9 cellular contexts compared by ENCODE assay signal in genomic region chr12:57517187-57517586, GRCh38. TPM values are rescaled to one million over a fixed set of nuclear protein-coding genes. Genes with fewer than 3 reads are reported as not detected.
A peak's percentile ranks its signal among the peaks of the same experiment; 100 is the strongest.
DNase-seq lines count a peak whose midpoint lies in the region; ATAC-seq and TF ChIP-seq lines count a peak whose summit lies in the region.
"Had no signal": no experiment of that assay in that cellular context is flagged by ENCODE, and none has a peak within 500 bp of the region (broad histone marks: within the 10 kb centered on the region; RNA-seq: fewer than 3 reads in every experiment).

No MANE protein-coding gene starts in this region.

- DNase-seq in A172 (ENCODE audit: low spot score) (peak; percentile 56), DND-41 (no peak), kidney tubule cell (ENCODE audit: low spot score) (peak; percentile 26), SIG-M5 treated with dmso at 0.1 percent for 504 hours (lab: John Stamatoyannopoulos, UW; ENCODE audit: unreplicated experiment) (no peak), NCI-H1417 (lab: John Stamatoyannopoulos, UW) (no peak)
- DNase-seq in activated naive CD8-positive, alpha-beta T cell treated with anti-CD3 and anti-CD28 coated beads, Interleukin-2, amount 10 ng/mL, durations not matched to agents 7 days and 5 days = no peak
- DNase-seq: stimulated activated CD4-positive, alpha-beta T cell treated with anti-CD3 and anti-CD28 coated beads, Interleukin-2, amount 100 ng/mL, for 24 hours had no signal

- peak overlapping the region; percentile 68 for H3K4me2 ChIP-seq in DND-41 (ENCODE audit: insufficient read depth, low read length)

- H3K4me1 ChIP-seq in DND-41 (ENCODE audit: insufficient read depth, low read length) = peaks cover 42% of the 10 kb centered on the region

- no peaks in the 10 kb centered on the region for H3K9me3 ChIP-seq in DND-41 (ENCODE audit: insufficient read depth, low read length, severe bottlenecking)

- peak overlapping the region; percentile 27 for H3K27ac ChIP-seq in DND-41 (ENCODE audit: low read length)

- no peak overlapping the region for H3K4me3 ChIP-seq in DND-41 (ENCODE audit: low read depth in 1 of 2, low read length in 2 of 2)

- TF ChIP-seq CTCF in DND-41 (IDR thresholded peaks at IDR 0.05; ENCODE audit: borderline replicate concordance, extremely low read depth, low read length, poor library complexity, severe bottlenecking) = no peak

- H3K9ac ChIP-seq in DND-41 (ENCODE audit: low read depth, low read length) = no peak overlapping the region

- H3K36me3 ChIP-seq in DND-41 (ENCODE audit: insufficient read depth, low read length) = peaks cover 77% of the 10 kb centered on the region

- H4K20me1 ChIP-seq in DND-41 (ENCODE audit: insufficient read depth, low read length) = peaks cover 51% of the 10 kb centered on the region

- no peaks in the 10 kb centered on the region for H3K27me3 ChIP-seq in DND-41 (ENCODE audit: insufficient read depth, low read length, poor library complexity)

- POLR2A ChIA-PET in activated naive CD8-positive, alpha-beta T cell treated with anti-CD3 and anti-CD28 coated beads, Interleukin-2, amount 10 ng/mL, durations not matched to agents 7 days and 5 days (lab: Charles Lee) = interaction anchor here (3.8 to 4.9 kb wide), 2 partner anchors 28 to 38 kb away, joined by 24 to 94 read pairs; partner anchors contain the start of genes ARHGAP9 and MARS1

- H3K36me3 Mint-ChIP-seq in activated naive CD8-positive, alpha-beta T cell treated with anti-CD3 and anti-CD28 coated beads, Interleukin-2, amount 10 ng/mL, durations not matched to agents 7 days and 5 days = peaks cover 45% of the 10 kb centered on the region

- H3K79me2 ChIP-seq in DND-41 (ENCODE audit: insufficient read depth, low read length) = peaks cover 46% of the 10 kb centered on the region

- H2AFZ ChIP-seq in DND-41 (ENCODE audit: low read depth, low read length) = no peak overlapping the region

- no peak for ATAC-seq in DND-41 (ENCODE audit: insufficient read depth, low read depth)
- no peak for ATAC-seq in activated naive CD8-positive, alpha-beta T cell treated with anti-CD3 and anti-CD28 coated beads, Interleukin-2, amount 10 ng/mL, durations not matched to agents 7 days and 5 days (ENCODE audit: low read depth)
- ATAC-seq in GM21515 (IDR thresholded peaks at IDR 0.05; ENCODE audit: unreplicated experiment) = no peak
- no peak for ATAC-seq in HG03159 (IDR thresholded peaks at IDR 0.05; ENCODE audit: unreplicated experiment)

- H3K4me3 Mint-ChIP-seq in activated naive CD8-positive, alpha-beta T cell treated with anti-CD3 and anti-CD28 coated beads, Interleukin-2, amount 10 ng/mL, durations not matched to agents 7 days and 5 days = peak overlapping the region; percentile 42

- H3K9me3 Mint-ChIP-seq in activated naive CD8-positive, alpha-beta T cell treated with anti-CD3 and anti-CD28 coated beads, Interleukin-2, amount 10 ng/mL, durations not matched to agents 7 days and 5 days = no peaks in the 10 kb centered on the region

- no peaks in the 10 kb centered on the region for H3K27me3 Mint-ChIP-seq in activated naive CD8-positive, alpha-beta T cell treated with anti-CD3 and anti-CD28 coated beads, Interleukin-2, amount 10 ng/mL, durations not matched to agents 7 days and 5 days

- no peak overlapping the region for H3K27ac Mint-ChIP-seq in activated naive CD8-positive, alpha-beta T cell treated with anti-CD3 and anti-CD28 coated beads, Interleukin-2, amount 10 ng/mL, durations not matched to agents 7 days and 5 days

- H3K4me1 Mint-ChIP-seq in activated naive CD8-positive, alpha-beta T cell treated with anti-CD3 and anti-CD28 coated beads, Interleukin-2, amount 10 ng/mL, durations not matched to agents 7 days and 5 days = peaks cover 37% of the 10 kb centered on the region

RNA-seq across cellular contexts. Expression of gene DDIT3, which starts 3.1 kb away (rescaled TPM):
- total RNA-seq in A172 (2014; rRNA removed; shearing (Covaris generic)) = 45.3 and 46.9 TPM in 2 replicates
- 10 to 100 TPM; 34.4 to 37.2 TPM for total RNA-seq in activated naive CD8-positive, alpha-beta T cell treated with anti-CD3 and anti-CD28 coated beads, Interleukin-2, amount 10 ng/mL, durations not matched to agents 7 days and 5 days

RNA-seq across cellular contexts. Expression of gene MBD6, which starts 5.4 kb away (rescaled TPM):
- 2.3 and 11.8 TPM in 2 replicates for total RNA-seq in A172 (2014; rRNA removed; shearing (Covaris generic))
- 10 to 100 TPM; 94.2 to 96.7 TPM for total RNA-seq in activated naive CD8-positive, alpha-beta T cell treated with anti-CD3 and anti-CD28 coated beads, Interleukin-2, amount 10 ng/mL, durations not matched to agents 7 days and 5 days

RNA-seq across cellular contexts. Expression of gene MARS1, which starts 29.3 kb away (rescaled TPM):
- total RNA-seq in A172 (2014; rRNA removed; shearing (Covaris generic)) = 86.0 and 319 TPM in 2 replicates
- 100 to 1,000 TPM; 293 to 306 TPM for total RNA-seq in activated naive CD8-positive, alpha-beta T cell treated with anti-CD3 and anti-CD28 coated beads, Interleukin-2, amount 10 ng/mL, durations not matched to agents 7 days and 5 days

RNA-seq across cellular contexts. Expression of gene DCTN2, which starts 29.8 kb away (rescaled TPM):
- 133 and 149 TPM in 2 replicates for total RNA-seq in A172 (2014; rRNA removed; shearing (Covaris generic))
- total RNA-seq in activated naive CD8-positive, alpha-beta T cell treated with anti-CD3 and anti-CD28 coated beads, Interleukin-2, amount 10 ng/mL, durations not matched to agents 7 days and 5 days = 10 to 100 TPM; 81.0 to 84.4 TPM

RNA-seq across cellular contexts. Expression of gene KIF5A, which starts 32.7 kb away (rescaled TPM):
- total RNA-seq in A172 (2014; rRNA removed; shearing (Covaris generic)) = 0.36 and 0.67 TPM in 2 replicates
- total RNA-seq in activated naive CD8-positive, alpha-beta T cell treated with anti-CD3 and anti-CD28 coated beads, Interleukin-2, amount 10 ng/mL, durations not matched to agents 7 days and 5 days = 1 to 10 TPM; 1.4 to 1.6 TPM

Comparison
In these comparisons a context has a peak if more than half of its experiments do, and no peak if none do; other contexts are left out.
1. DNase-seq: peak in A172 (single experiment) and kidney tubule cell (single experiment); none in DND-41 (single experiment), activated naive CD8-positive, alpha-beta T cell treated with anti-CD3 and anti-CD28 coated beads, Interleukin-2, amount 10 ng/mL, durations not matched to agents 7 days and 5 days (single experiment), SIG-M5 treated with dmso at 0.1 percent for 504 hours (single experiment) and NCI-H1417 (0 of 3).